In the genomic region with DNA sequence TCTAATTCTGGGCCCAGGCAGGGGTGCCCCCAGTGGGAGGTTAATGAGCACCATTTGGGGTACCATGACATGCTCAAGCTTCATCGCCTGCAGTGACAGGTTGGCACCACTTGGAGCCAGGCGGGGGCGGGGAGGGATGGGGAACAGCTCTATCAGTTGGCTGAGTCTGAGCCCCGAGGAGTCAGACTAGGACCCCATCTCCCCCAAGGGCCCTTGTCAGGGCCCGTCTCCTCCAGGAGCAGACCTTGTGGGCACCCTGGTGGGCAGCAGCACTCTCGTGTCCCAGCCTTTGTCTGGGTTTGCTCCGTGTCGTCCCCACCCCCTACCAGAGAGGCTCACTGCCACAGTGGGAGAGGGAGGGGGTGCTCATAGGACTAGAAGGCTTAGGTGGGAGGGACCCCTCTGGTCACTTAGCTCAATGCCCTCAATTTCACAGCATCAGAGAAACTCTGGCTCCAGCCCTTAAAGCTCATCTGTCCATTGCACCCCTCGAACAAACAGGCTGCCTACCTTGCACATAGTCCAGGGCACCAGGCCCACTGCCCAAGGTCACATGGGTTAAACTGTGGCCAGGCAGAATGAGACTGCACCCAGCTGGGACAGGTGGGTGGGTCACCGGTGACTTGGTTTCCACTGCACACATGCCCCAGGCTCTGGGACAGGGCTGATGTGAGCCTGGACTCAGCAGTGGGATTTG, we compare ENCODE assay signal across 9 cellular contexts. TPM values are rescaled to one million over a fixed set of nuclear protein-coding genes. Genes with fewer than 3 reads are reported as not detected.
DNase-seq lines count a peak whose midpoint lies in the region; ATAC-seq and TF ChIP-seq lines count a peak whose summit lies in the region.
"Had no signal": no experiment of that assay in that cellular context is flagged by ENCODE, and none has a peak within 500 bp of the region (broad histone marks: within the 10 kb centered on the region; RNA-seq: fewer than 3 reads in every experiment).

No MANE protein-coding gene starts in this region.

- peak overlapping the region in 1 of 2 donors; percentile 81 for H3K4me3 ChIP-seq in esophagus (ENCODE audit: low read depth in 1 of 2, low read length in 2 of 2)
- H3K4me3 ChIP-seq in sigmoid colon, result peak overlapping the region in 2 of 4 donors; percentile 89 to 92

- no peaks in the 10 kb centered on the region for H3K9me3 ChIP-seq in esophagus (ENCODE audit: control insufficient read depth in 2 of 2, insufficient read depth in 1 of 2, low read depth in 1 of 2, low read length in 1 of 2)
- no peaks in the 10 kb centered on the region for H3K9me3 ChIP-seq in sigmoid colon

- TF ChIP-seq EP300 in sigmoid colon (IDR thresholded peaks at IDR 0.05), result no peak

- ATAC-seq in HG03342 (IDR thresholded peaks at IDR 0.05; ENCODE audit: unreplicated experiment) (no peak), sciatic nerve (no peak)

- 63 to 75% methylated on average over 10 of the region's 10 CpGs for WGBS in esophagus, 2 donors
- 77 to 79% methylated on average over 10 of the region's 10 CpGs for WGBS in sigmoid colon, 2 donors

- H3K4me1 ChIP-seq in esophagus (ENCODE audit: control insufficient read depth in 2 of 2, insufficient read depth in 2 of 2, low read length in 1 of 2) (peaks cover 22 to 39% of the 10 kb centered on the region in 2 donors), sigmoid colon (peaks cover 0 to 53% (median 43%) of the 10 kb centered on the region in 4 donors)

- no peaks in the 10 kb centered on the region for H3K27me3 ChIP-seq in esophagus (ENCODE audit: control insufficient read depth in 1 of 2, insufficient read depth in 2 of 2, low read length in 2 of 2)
- no peaks in the 10 kb centered on the region for H3K27me3 ChIP-seq in sigmoid colon

- intact Hi-C loops in sigmoid colon (cut with DNase I), result no loop called here
- intact Hi-C loops in sciatic nerve (cut with DNase I), result no loop called here

- H3K36me3 ChIP-seq in esophagus (ENCODE audit: control insufficient read depth in 2 of 2, insufficient read depth in 2 of 2, low read length in 1 of 2), result peaks cover 17 to 32% of the 10 kb centered on the region in 2 donors
- peaks cover 7 to 39% (median 23%) of the 10 kb centered on the region in 4 donors for H3K36me3 ChIP-seq in sigmoid colon

- no peak for TF ChIP-seq CTCF in sigmoid colon (IDR thresholded peaks at IDR 0.05)

- peak; percentile 42 for DNase-seq in ELR (ENCODE audit: low read depth)
- DNase-seq in T-helper 2 cell, result peak in 3 of 5 experiments; percentile 23 to 55 (median 30)
- DNase-seq in sigmoid colon, result no peak
- no peak for DNase-seq in GDM1 (lab: John Stamatoyannopoulos, UW)
- no peak for DNase-seq in sciatic nerve (ENCODE audit: low spot score)
- DNase-seq in erythroblast (lab: John Stamatoyannopoulos, UW), result no peak
- DNase-seq: NCI-H1436 treated with DMSO at 0.1 percent for 48 hours had no signal

- TF ChIP-seq POLR2A in sigmoid colon (IDR thresholded peaks at IDR 0.05) (no peak), erythroblast (IDR thresholded peaks at IDR 0.05; ENCODE audit: low read length) (no peak)

- H3K27ac ChIP-seq in esophagus (ENCODE audit: low read depth in 2 of 2, low read length in 1 of 2) (peak overlapping the region; percentile 82 to 91), sigmoid colon (peak overlapping the region; percentile 89 to 95 (median 92))

RNA-seq across cellular contexts. Expression of gene PPP1R9B, which starts 4.1 kb away (rescaled TPM):
- polyA plus RNA-seq in esophagus (10 to 100 TPM; 15.4 to 31.3 TPM), sigmoid colon (10 to 100 TPM in 2 of 3 donors, 1 to 10 TPM in 1; 9.0 to 38.7 (median 10.9) TPM)
- total RNA-seq in sigmoid colon (10 to 100 TPM; 15.3 to 18.8 (median 16.8) TPM), sciatic nerve (58.8 TPM)

RNA-seq across cellular contexts. Expression of gene SAMD14, which starts 16.4 kb away (rescaled TPM):
- polyA plus RNA-seq in esophagus (under 1 TPM; 0.37 to 0.44 TPM), sigmoid colon (1 to 10 TPM in 2 of 3 donors, under 1 TPM in 1; 0.92 to 1.3 (median 1.2) TPM)
- total RNA-seq in sigmoid colon (1 to 10 TPM in 1 of 4 donors, under 1 TPM in 3; 0.16 to 2.5 (median 0.63) TPM), sciatic nerve (2.5 TPM)

RNA-seq across cellular contexts. Expression of gene SGCA, which starts 19.4 kb away (rescaled TPM):
- polyA plus RNA-seq in esophagus (1 to 10 TPM; 7.1 to 10.0 TPM), sigmoid colon (1 to 10 TPM; 2.5 to 7.2 (median 4.6) TPM)
- total RNA-seq in sigmoid colon (10 to 100 TPM; 27.3 to 80.1 (median 56.1) TPM), sciatic nerve (3.5 TPM)

RNA-seq across cellular contexts. Expression of gene PDK2, which starts 51.2 kb away (rescaled TPM):
- polyA plus RNA-seq in esophagus (10 to 100 TPM; 12.1 to 13.5 TPM), sigmoid colon (10 to 100 TPM; 23.1 to 56.5 (median 43.9) TPM)
- total RNA-seq in sigmoid colon (10 to 100 TPM; 40.3 to 82.8 (median 45.7) TPM), sciatic nerve (48.6 TPM)

RNA-seq across cellular contexts. Expression of gene COL1A1, which starts 55.1 kb away (rescaled TPM):
- 10 to 100 TPM; 11.8 to 12.8 TPM for polyA plus RNA-seq in esophagus
- total RNA-seq in sigmoid colon, result 100 to 1,000 TPM in 1 of 4 donors, 10 to 100 TPM in 3; 43.6 to 459 (median 71.4) TPM
- polyA plus RNA-seq in sigmoid colon, result 10 to 100 TPM in 2 of 3 donors, 1 to 10 TPM in 1; 7.8 to 96.7 (median 10.2) TPM
- total RNA-seq in sciatic nerve, result 262 TPM

Comparison
In these comparisons a context has a peak if more than half of its experiments do, and no peak if none do; other contexts are left out.
1. DNase-seq: peak in ELR (single experiment) and T-helper 2 cell (3 of 5); none in sigmoid colon (single experiment), GDM1 (single experiment), sciatic nerve (single experiment) and erythroblast (0 of 2).